Comparison of ENCODE assay signal across 8 cellular contexts in genomic region chr20:9978395-9979004, GRCh38. TPM values are rescaled to one million over a fixed set of nuclear protein-coding genes. Genes with fewer than 3 reads are reported as not detected.
DNase-seq lines count a peak whose midpoint lies in the region; ATAC-seq, FAIRE-seq and TF ChIP-seq lines count a peak whose summit lies in the region.

No MANE protein-coding gene starts in this region.

- H3K27ac Mint-ChIP-seq in progenitor cell of endocrine pancreas = no peak overlapping the region

- FAIRE-seq in HTR-8/SVneo (lab: Jason Lieb, UNC) = peak; percentile 79

- intact Hi-C loops in Right ventricle myocardium inferior (cut with DNase I) = loop anchor here (2.0 to 5.0 kb wide), 2 partner anchors 112 to 449 kb away; no protein-coding TSS in a partner anchor
- intact Hi-C loops in cardiac septum (cut with DNase I) = loop anchor here (1.0 to 10.0 kb wide), 3 partner anchors 112 to 1566 kb away; no protein-coding TSS in a partner anchor

- H3K36me3 Mint-ChIP-seq in progenitor cell of endocrine pancreas (ENCODE audit: insufficient read depth) = no peaks in the 10 kb centered on the region

- TF ChIP-seq CTCF in progenitor cell of endocrine pancreas (IDR thresholded peaks at IDR 0.05; ENCODE audit: unreplicated experiment) = peak; percentile 85

- no peaks in the 10 kb centered on the region for H3K9me3 Mint-ChIP-seq in progenitor cell of endocrine pancreas (ENCODE audit: low read depth)

- H3K4me1 Mint-ChIP-seq in progenitor cell of endocrine pancreas (ENCODE audit: low read depth) = peaks cover 2% of the 10 kb centered on the region

- DNase-seq in Right ventricle myocardium inferior (ENCODE audit: missing footprints) (no peak), cardiac septum (ENCODE audit: low spot score) (no peak), HTR-8/SVneo (ENCODE audit: insufficient read length, low spot score) (peak; percentile 61), NCI-H82 (lab: John Stamatoyannopoulos, UW) (peak; percentile 70), glomerular endothelial cell (ENCODE audit: extremely low read depth, low read depth, low spot score) (peak; percentile 75), progenitor cell of endocrine pancreas (ENCODE audit: low spot score, unreplicated experiment) (peak; percentile 14)
- DNase-seq in activated gamma-delta T cell treated with anti-CD3 and anti-CD28 coated beads, Interleukin-2, amount 50 U/mL, for 16 hours (ENCODE audit: low read depth) = peak; percentile 14

- H3K27me3 Mint-ChIP-seq in progenitor cell of endocrine pancreas = peaks cover 21% of the 10 kb centered on the region

- H3K4me3 Mint-ChIP-seq in progenitor cell of endocrine pancreas (ENCODE audit: low read depth) = no peak overlapping the region

- ATAC-seq in Right ventricle myocardium inferior (peak; percentile 79), GM21723 (IDR thresholded peaks at IDR 0.05; ENCODE audit: unreplicated experiment) (peak; percentile 98)

RNA-seq across cellular contexts. Expression of gene ANKEF1, which starts 56.3 kb away (rescaled TPM):
- 1.1 TPM for total RNA-seq in Right ventricle myocardium inferior
- total RNA-seq in cardiac septum = 1.3 TPM
- 1.8 and 2.0 TPM in 2 replicates for total RNA-seq in glomerular endothelial cell
- 10.9 and 12.5 TPM in 2 replicates for total RNA-seq in progenitor cell of endocrine pancreas

Comparison
In these comparisons a context has a peak if more than half of its experiments do, and no peak if none do; other contexts are left out.
1. DNase-seq: peak in HTR-8/SVneo (single experiment), NCI-H82 (single experiment), activated gamma-delta T cell treated with anti-CD3 and anti-CD28 coated beads, Interleukin-2, amount 50 U/mL, for 16 hours (single experiment), glomerular endothelial cell (single experiment) and progenitor cell of endocrine pancreas (single experiment); none in Right ventricle myocardium inferior (single experiment) and cardiac septum (single experiment).